In the genomic region with DNA sequence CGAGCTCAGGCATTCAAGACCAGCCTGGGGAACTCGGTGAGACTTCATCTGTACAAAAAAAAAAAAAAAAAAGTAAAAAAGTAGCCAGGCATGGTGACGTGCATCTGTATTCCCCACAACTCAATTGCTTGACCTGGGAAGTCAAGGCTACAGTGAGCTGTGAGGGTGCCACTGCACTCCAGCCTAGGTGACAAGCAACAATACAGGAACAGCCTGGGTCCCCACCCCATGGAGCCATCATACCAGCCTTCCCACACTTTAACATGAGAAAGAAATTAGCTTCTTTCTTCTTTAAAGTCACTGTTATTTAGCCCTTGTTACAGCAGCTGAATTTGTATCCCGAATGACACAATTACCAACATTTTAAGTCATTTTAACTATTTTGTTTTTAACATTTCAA, we compare ENCODE assay signal across 23 cellular contexts. TPM values are rescaled to one million over a fixed set of nuclear protein-coding genes. Genes with fewer than 3 reads are reported as not detected.
DNase-seq lines count a peak whose midpoint lies in the region; ATAC-seq and TF ChIP-seq lines count a peak whose summit lies in the region.
"Had no signal": no experiment of that assay in that cellular context is flagged by ENCODE, and none has a peak within 500 bp of the region (broad histone marks: within the 10 kb centered on the region; RNA-seq: fewer than 3 reads in every experiment).

No MANE protein-coding gene starts in this region.

- intact Hi-C loops in CD8-positive, alpha-beta T cell (cut with DNase I, micrococcal nuclease): no loop called here
- intact Hi-C loops in dorsolateral prefrontal cortex (cut with DNase I): no loop called here

- H3K9me3 Mint-ChIP-seq in CD8-positive, alpha-beta T cell: no peaks in the 10 kb centered on the region
- H3K9me3 Mint-ChIP-seq in GM23338 (no peaks in the 10 kb centered on the region), neural progenitor cell (no peaks in the 10 kb centered on the region)
- peaks cover 5% of the 10 kb centered on the region for H3K9me3 Mint-ChIP-seq in central memory CD8-positive, alpha-beta T cell
- H3K9me3 Mint-ChIP-seq: CD4-positive, alpha-beta T cell had no signal

- POLR2A ChIA-PET in CD8-positive, alpha-beta T cell (lab: Charles Lee): no interaction called here

- H4K20me1 ChIP-seq in GM23338 (replicated peaks; ENCODE audit: insufficient read depth) (no peaks in the 10 kb centered on the region), neural progenitor cell (ENCODE audit: low read depth) (no peaks in the 10 kb centered on the region)
- H4K20me1 ChIP-seq: BLaER1 treated with 17β-estradiol and CSF1 and Interleukin-3, amounts not matched to agents 10 nM and 100 nM had no signal

- H3K36me3 Mint-ChIP-seq in CD8-positive, alpha-beta T cell: peaks cover 73% of the 10 kb centered on the region
- H3K36me3 Mint-ChIP-seq in GM23338 (ENCODE audit: low read depth) (no peaks in the 10 kb centered on the region), neural progenitor cell (no peaks in the 10 kb centered on the region)
- H3K36me3 Mint-ChIP-seq in central memory CD8-positive, alpha-beta T cell (ENCODE audit: insufficient read depth): peaks cover 15% of the 10 kb centered on the region
- H3K36me3 Mint-ChIP-seq: CD14-positive monocyte had no signal

- H3K4me3 Mint-ChIP-seq in CD8-positive, alpha-beta T cell: no peak overlapping the region
- no peak overlapping the region for H3K4me3 Mint-ChIP-seq in GM23338
- no peak overlapping the region for H3K4me3 Mint-ChIP-seq in central memory CD8-positive, alpha-beta T cell
- no peak overlapping the region for H3K4me3 Mint-ChIP-seq in neural progenitor cell
- H3K4me3 Mint-ChIP-seq: CD14-positive monocyte; CD4-positive, alpha-beta T cell had no signal

- CTCF ChIA-PET in CD8-positive, alpha-beta T cell (lab: Charles Lee): interaction anchor here (0.8 to 1.6 kb wide), 3 partner anchors 38 to 92 kb away, joined by 3 to 4 read pairs (median 4); no protein-coding TSS in a partner anchor

- peaks cover 21% of the 10 kb centered on the region for H3K36me3 ChIP-seq in CD8-positive, alpha-beta T cell (ENCODE audit: insufficient read depth, low read length)
- no peaks in the 10 kb centered on the region for H3K36me3 ChIP-seq in GM23338 (ENCODE audit: insufficient read depth)
- H3K36me3 ChIP-seq in neural progenitor cell: no peaks in the 10 kb centered on the region
- no peaks in the 10 kb centered on the region; the same call in 1 of the 2 replicates for H3K36me3 ChIP-seq in SJCRH30
- H3K36me3 ChIP-seq: BE2C; BLaER1 treated with 17β-estradiol and CSF1 and Interleukin-3, amounts not matched to agents 10 nM and 100 nM had no signal

- H3K27ac ChIP-seq in CD8-positive, alpha-beta T cell (ENCODE audit: low read depth, low read length): no peak overlapping the region
- H3K27ac ChIP-seq in GM23338 (ENCODE audit: low read depth) (no peak overlapping the region), neural progenitor cell (no peak overlapping the region), SJCRH30 (no peak overlapping the region), dorsolateral prefrontal cortex (no peak overlapping the region)
- H3K27ac ChIP-seq: A549; BLaER1 treated with 17β-estradiol and CSF1 and Interleukin-3, amounts not matched to agents 10 nM and 100 nM had no signal

- H3K79me2 ChIP-seq in GM23338 (replicated peaks; ENCODE audit: insufficient read depth) (no peaks in the 10 kb centered on the region), neural progenitor cell (ENCODE audit: low read depth) (no peaks in the 10 kb centered on the region)

- peaks cover 16% of the 10 kb centered on the region for H3K4me1 ChIP-seq in CD8-positive, alpha-beta T cell (ENCODE audit: insufficient read depth, low read length)
- peaks cover 8% of the 10 kb centered on the region; the same call in 1 of the 2 replicates for H3K4me1 ChIP-seq in GM23338 (ENCODE audit: insufficient read depth)
- H3K4me1 ChIP-seq in neural progenitor cell: peaks cover 5% of the 10 kb centered on the region
- H3K4me1 ChIP-seq in SJCRH30: 0 out of 2 replicates have a peak, but pooled peaks cover 2% of the 10 kb centered on the region
- H3K4me1 ChIP-seq: A549; BE2C; BLaER1 treated with 17β-estradiol and CSF1 and Interleukin-3, amounts not matched to agents 10 nM and 100 nM had no signal

- no peaks in the 10 kb centered on the region for H3F3A ChIP-seq in GM23338 (replicated peaks; ENCODE audit: low read depth)
- H3F3A ChIP-seq in neural progenitor cell (ENCODE audit: low read depth): no peaks in the 10 kb centered on the region

- H3K9me3 ChIP-seq in CD8-positive, alpha-beta T cell (ENCODE audit: low read length): no peaks in the 10 kb centered on the region
- no peaks in the 10 kb centered on the region for H3K9me3 ChIP-seq in neural progenitor cell (ENCODE audit: low read depth)
- no peaks in the 10 kb centered on the region for H3K9me3 ChIP-seq in SJCRH30 (replicated peaks)
- H3K9me3 ChIP-seq: A549, BE2C had no signal

- DNase-seq in CD8-positive, alpha-beta T cell: no peak
- DNase-seq in GM23338 (ENCODE audit: low spot score): peak; percentile 5
- no peak for DNase-seq in central memory CD8-positive, alpha-beta T cell (ENCODE audit: low spot score in 2 of 2)
- no peak for DNase-seq in neural progenitor cell (ENCODE audit: low spot score)
- no peak for DNase-seq in SJCRH30
- no peak for DNase-seq in dorsolateral prefrontal cortex
- DNase-seq in occipital lobe (lab: John Stamatoyannopoulos, UW): no peak
- DNase-seq: 8988T; ACHN; AML-193; BE2C; Calu3; CD4-positive, alpha-beta T cell; COR-L47; DMS53; DMS79 treated with DMSO at 0.1 percent for 48 hours; GOT3; H7; HCEC 1CT had no signal

- peaks cover 52% of the 10 kb centered on the region for H3K4me1 Mint-ChIP-seq in CD8-positive, alpha-beta T cell (ENCODE audit: low read depth)
- H3K4me1 Mint-ChIP-seq in GM23338 (peaks cover 12% of the 10 kb centered on the region; the same call in 2 of the 3 replicates), neural progenitor cell (peaks cover 16% of the 10 kb centered on the region)
- H3K4me1 Mint-ChIP-seq in central memory CD8-positive, alpha-beta T cell: peaks cover 21% of the 10 kb centered on the region
- H3K4me1 Mint-ChIP-seq: CD14-positive monocyte had no signal

- no peak overlapping the region for H3K9ac ChIP-seq in neural progenitor cell
- H3K9ac ChIP-seq: BLaER1 treated with 17β-estradiol and CSF1 and Interleukin-3, amounts not matched to agents 10 nM and 100 nM had no signal

- H3K4me2 ChIP-seq in GM23338 (no peak overlapping the region), neural progenitor cell (no peak overlapping the region)
- H3K4me2 ChIP-seq: A549; BLaER1 treated with 17β-estradiol and CSF1 and Interleukin-3, amounts not matched to agents 10 nM and 100 nM had no signal

- peak overlapping the region; percentile 49 for H3K27ac Mint-ChIP-seq in CD8-positive, alpha-beta T cell
- no peak overlapping the region for H3K27ac Mint-ChIP-seq in GM23338
- peak overlapping the region; percentile 29 for H3K27ac Mint-ChIP-seq in central memory CD8-positive, alpha-beta T cell (ENCODE audit: low read depth)
- H3K27ac Mint-ChIP-seq in neural progenitor cell: no peak overlapping the region
- H3K27ac Mint-ChIP-seq: CD4-positive, alpha-beta T cell had no signal

- TF ChIP-seq CTCF in CD8-positive, alpha-beta T cell (IDR thresholded peaks at IDR 0.05): no peak
- no peak for TF ChIP-seq CTCF in GM23338 (conservative IDR thresholded peaks at IDR 0.05; ENCODE audit: low read depth in 2 of 2)
- no peak for TF ChIP-seq CTCF in neural progenitor cell (IDR thresholded peaks at IDR 0.05)
- no peak for TF ChIP-seq CTCF in dorsolateral prefrontal cortex (IDR thresholded peaks at IDR 0.05 in 54 of 56, conservative IDR thresholded peaks at IDR 0.05 in 2 of 56; ENCODE audit: low read depth in 1 of 56, partially characterized antibody in 56 of 56)

- no peaks in the 10 kb centered on the region for H3K27me3 Mint-ChIP-seq in CD8-positive, alpha-beta T cell (ENCODE audit: low read depth)
- H3K27me3 Mint-ChIP-seq in GM23338 (ENCODE audit: insufficient read depth, low read depth, poor library complexity) (no peaks in the 10 kb centered on the region), neural progenitor cell (ENCODE audit: insufficient read depth, low read depth) (peaks cover 4% of the 10 kb centered on the region)
- H3K27me3 Mint-ChIP-seq in central memory CD8-positive, alpha-beta T cell: no peaks in the 10 kb centered on the region
- H3K27me3 Mint-ChIP-seq: CD4-positive, alpha-beta T cell had no signal

- no peak for ATAC-seq in CD8-positive, alpha-beta T cell
- ATAC-seq in GM23338: peak; percentile 79
- ATAC-seq in central memory CD8-positive, alpha-beta T cell (replicated peaks; ENCODE audit: extremely low read depth, poor library complexity, severe bottlenecking): no peak
- ATAC-seq: A549 had no signal

- H2AFZ ChIP-seq in GM23338 (peak overlapping the region; percentile 40; the same call in 1 of the 2 replicates), neural progenitor cell (replicated peaks) (peak overlapping the region; percentile 13)

- H3K27me3 ChIP-seq in CD8-positive, alpha-beta T cell (ENCODE audit: insufficient read depth, low read length): no peaks in the 10 kb centered on the region
- H3K27me3 ChIP-seq in GM23338 (ENCODE audit: insufficient read depth) (no peaks in the 10 kb centered on the region), neural progenitor cell (no peaks in the 10 kb centered on the region), SJCRH30 (no peaks in the 10 kb centered on the region), dorsolateral prefrontal cortex (peaks cover 0 to 5% (median 0%) of the 10 kb centered on the region in 45 donors)
- H3K27me3 ChIP-seq: BE2C; BLaER1 treated with 17β-estradiol and CSF1 and Interleukin-3, amounts not matched to agents 10 nM and 100 nM had no signal

- no peaks in the 10 kb centered on the region for H3K9me2 ChIP-seq in GM23338 (ENCODE audit: insufficient read depth)

- no peak overlapping the region for H3K4me3 ChIP-seq in CD8-positive, alpha-beta T cell (ENCODE audit: low read depth, low read length)
- H3K4me3 ChIP-seq in GM23338 (no peak overlapping the region), neural progenitor cell (no peak overlapping the region), SJCRH30 (no peak overlapping the region), dorsolateral prefrontal cortex (no peak overlapping the region)
- H3K4me3 ChIP-seq: A549; BLaER1 treated with 17β-estradiol and CSF1 and Interleukin-3, amounts not matched to agents 10 nM and 100 nM had no signal

RNA-seq across cellular contexts. Expression of a gene that starts 56.1 kb away (rescaled TPM):
- 10 to 100 TPM; 34.7 to 36.7 TPM for total RNA-seq in CD8-positive, alpha-beta T cell
- not detected in 2 replicates for total RNA-seq in GM23338 (2014; rRNA removed; shearing (Covaris generic))
- not detected in 2 replicates for polyA plus RNA-seq in GM23338 (2016; fragmentation: Nextera tagmentation; extraction: Ambion mirVana)
- not detected in 2 replicates for total RNA-seq in neural progenitor cell (ENCODE audit: low replicate concordance)
- not detected in 2 replicates for total RNA-seq in SJCRH30 (2014; rRNA removed; shearing (Covaris generic))
- total RNA-seq in dorsolateral prefrontal cortex: 1 to 10 TPM in 32 of 120 experiments, under 1 TPM in 78, not detected in 10; 0.21 to 2.1 (median 0.72) TPM
- 0.16 TPM for total RNA-seq in occipital lobe
- total RNA-seq: Calu3, Daoy, H7 had no signal
- polyA plus RNA-seq: A549 had no signal

Comparison
In these comparisons a context has a peak if more than half of its experiments do, and no peak if none do; other contexts are left out.
1. H3K27ac Mint-ChIP-seq: peak in CD8-positive, alpha-beta T cell (single experiment) and central memory CD8-positive, alpha-beta T cell (single experiment); none in GM23338 (single experiment) and neural progenitor cell (single experiment).
2. RNA of a gene that starts 56.1 kb away (total RNA-seq): 34.7 to 36.7 TPM in CD8-positive, alpha-beta T cell; 0.21 to 2.1 TPM in dorsolateral prefrontal cortex, 0.16 TPM in occipital lobe (single experiment), not detected in GM23338, not detected in neural progenitor cell and not detected in SJCRH30; every median in the first group is over 10 times any median in the second.